1 cellular context compared by ENCODE assay signal in the genomic region with DNA sequence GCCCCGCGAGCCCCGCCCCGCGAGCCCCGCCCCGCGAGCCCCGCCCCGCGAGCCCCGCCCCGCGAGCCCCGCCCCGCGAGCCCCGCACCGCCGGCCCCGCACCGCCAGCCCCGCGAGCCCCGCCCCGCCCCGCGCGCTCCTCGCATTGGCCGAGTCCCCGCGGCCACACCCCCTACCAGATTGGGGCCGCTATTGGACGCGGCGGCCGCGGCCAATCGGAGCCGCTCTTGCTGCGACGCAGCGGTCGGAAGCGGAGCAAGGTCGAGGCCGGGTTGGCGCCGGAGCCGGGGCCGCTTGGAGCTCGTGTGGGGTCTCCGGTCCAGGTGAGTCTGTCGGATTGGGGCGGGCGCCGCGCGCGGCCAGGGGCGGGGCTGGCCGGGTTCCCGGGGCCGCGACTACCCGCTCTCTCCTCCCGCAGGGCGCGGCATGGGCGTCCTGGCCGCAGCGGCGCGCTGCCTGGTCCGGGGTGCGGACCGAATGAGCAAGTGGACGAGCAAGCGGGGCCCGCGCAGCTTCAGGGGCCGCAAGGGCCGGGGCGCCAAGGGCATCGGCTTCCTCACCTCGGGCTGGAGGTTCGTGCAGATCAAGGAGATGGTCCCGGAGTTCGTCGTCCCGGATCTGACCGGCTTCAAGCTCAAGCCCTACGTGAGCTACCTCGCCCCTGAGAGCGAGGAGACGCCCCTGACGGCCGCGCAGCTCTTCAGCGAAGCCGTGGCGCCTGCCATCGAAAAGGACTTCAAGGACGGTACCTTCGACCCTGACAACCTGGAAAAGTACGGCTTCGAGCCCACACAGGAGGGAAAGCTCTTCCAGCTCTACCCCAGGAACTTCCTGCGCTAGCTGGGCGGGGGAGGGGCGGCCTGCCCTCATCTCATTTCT.
TF ChIP-seq lines count a peak whose summit lies in the region.

A gene (plus strand): TSS at position 224 of the 879 bp plus-strand sequence. CDS start 203 bp downstream, at position 427.

TF ChIP-seq in SK-N-SH, 30 proteins besides CTCF, POLR2A, EP300 and RAD21 (continued from another document):
- TF ChIP-seq, protein P1, sequence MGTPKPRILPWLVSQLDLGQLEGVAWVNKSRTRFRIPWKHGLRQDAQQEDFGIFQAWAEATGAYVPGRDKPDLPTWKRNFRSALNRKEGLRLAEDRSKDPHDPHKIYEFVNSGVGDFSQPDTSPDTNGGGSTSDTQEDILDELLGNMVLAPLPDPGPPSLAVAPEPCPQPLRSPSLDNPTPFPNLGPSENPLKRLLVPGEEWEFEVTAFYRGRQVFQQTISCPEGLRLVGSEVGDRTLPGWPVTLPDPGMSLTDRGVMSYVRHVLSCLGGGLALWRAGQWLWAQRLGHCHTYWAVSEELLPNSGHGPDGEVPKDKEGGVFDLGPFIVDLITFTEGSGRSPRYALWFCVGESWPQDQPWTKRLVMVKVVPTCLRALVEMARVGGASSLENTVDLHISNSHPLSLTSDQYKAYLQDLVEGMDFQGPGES (IDR thresholded peaks at IDR 0.05; ENCODE audit: low read depth, low read length): peak; percentile 36; the same call in 1 of the 2 replicates
- TF ChIP-seq MXI1 (IDR thresholded peaks at IDR 0.05; ENCODE audit: low read depth, low read length) (peak; percentile 68; the same call in 1 of the 2 replicates), POLR2AphosphoS5 (IDR thresholded peaks at IDR 0.05; ENCODE audit: low read depth, low read length) (peak; percentile 74), GATA2 (CRISPR knock-in tag; IDR thresholded peaks at IDR 0.05) (0 out of 2 replicates have a peak, but pooled peaks have one; percentile 8)
